18 cellular contexts compared by ENCODE assay signal in the genomic region with DNA sequence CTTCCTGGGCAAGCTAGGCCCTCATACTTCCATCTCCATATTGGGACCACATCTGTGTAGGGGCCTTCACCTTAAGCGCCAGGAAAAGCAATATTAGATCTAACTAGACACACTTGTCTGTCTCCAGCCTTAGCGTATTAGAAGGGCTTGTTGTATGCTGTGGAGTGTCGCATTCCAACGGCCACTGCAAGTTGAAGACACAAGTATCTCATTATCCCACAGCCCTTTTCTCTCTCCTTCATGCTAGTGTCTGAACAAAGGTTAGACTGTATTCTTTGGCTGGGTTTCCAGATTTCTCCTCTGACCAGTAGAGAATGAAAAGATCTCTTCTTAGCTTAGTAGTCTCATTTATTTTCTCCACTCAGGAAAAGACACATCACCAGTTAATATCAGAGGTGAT.
"Had no signal": no experiment of that assay in that cellular context is flagged by ENCODE, and none has a peak within 500 bp of the region (broad histone marks: within the 10 kb centered on the region; RNA-seq: fewer than 3 reads in every experiment).

No MANE protein-coding gene starts in this region.

- H3K36me3 ChIP-seq: left lung, ovary, sigmoid colon, spleen, WERI-Rb-1 had no signal

- H3K9me3 ChIP-seq: left lung, mucosa of descending colon, ovary, sigmoid colon, spleen had no signal

- DNase-seq: activated CD4-positive, alpha-beta T cell treated with anti-CD3 and anti-CD28 coated beads for 1 hour; activated CD8-positive, alpha-beta memory T cell treated with anti-CD3 and anti-CD28 coated beads for 24 hours; activated CD8-positive, alpha-beta memory T cell treated with anti-CD3 and anti-CD28 coated beads, Interleukin-2, amount 50 U/mL, for 48 hours; activated effector memory CD4-positive, alpha-beta T cell treated with anti-CD3 and anti-CD28 coated beads, Interleukin-2, amount 50 U/mL, for 16 hours; activated naive CD4-positive, alpha-beta T cell treated with anti-CD3 and anti-CD28 coated beads, Interleukin-2, amount 50 U/mL, for 16 hours; activated T-cell treated with anti-CD3 and anti-CD28 coated beads, Interleukin-2, amount 50 U/mL, for 72 hours; aorta; dorsolateral prefrontal cortex; foreskin keratinocyte; left lung; mucosa of descending colon; naive thymus-derived CD4-positive, alpha-beta T cell; ovary; sigmoid colon; spleen; stimulated activated naive B cell treated with anti-CD40 and anti-IgM and Interleukin-4, amounts not matched to agents 10 μg/mL and 1 μg/mL and 100 μg/mL, for 72 hours; T-helper 2 cell; WERI-Rb-1 had no signal

- H3K4me1 ChIP-seq: foreskin keratinocyte, sigmoid colon had no signal

- H3K27me3 ChIP-seq: dorsolateral prefrontal cortex, foreskin keratinocyte, left lung, ovary, sigmoid colon, spleen had no signal

- H3K27ac ChIP-seq: dorsolateral prefrontal cortex, foreskin keratinocyte, left lung, ovary, sigmoid colon, spleen, WERI-Rb-1 had no signal

- H3K4me3 ChIP-seq: dorsolateral prefrontal cortex, left lung, mucosa of descending colon, ovary, sigmoid colon, spleen had no signal
